ENCODE assay signal across 8 cellular contexts in the genomic region with DNA sequence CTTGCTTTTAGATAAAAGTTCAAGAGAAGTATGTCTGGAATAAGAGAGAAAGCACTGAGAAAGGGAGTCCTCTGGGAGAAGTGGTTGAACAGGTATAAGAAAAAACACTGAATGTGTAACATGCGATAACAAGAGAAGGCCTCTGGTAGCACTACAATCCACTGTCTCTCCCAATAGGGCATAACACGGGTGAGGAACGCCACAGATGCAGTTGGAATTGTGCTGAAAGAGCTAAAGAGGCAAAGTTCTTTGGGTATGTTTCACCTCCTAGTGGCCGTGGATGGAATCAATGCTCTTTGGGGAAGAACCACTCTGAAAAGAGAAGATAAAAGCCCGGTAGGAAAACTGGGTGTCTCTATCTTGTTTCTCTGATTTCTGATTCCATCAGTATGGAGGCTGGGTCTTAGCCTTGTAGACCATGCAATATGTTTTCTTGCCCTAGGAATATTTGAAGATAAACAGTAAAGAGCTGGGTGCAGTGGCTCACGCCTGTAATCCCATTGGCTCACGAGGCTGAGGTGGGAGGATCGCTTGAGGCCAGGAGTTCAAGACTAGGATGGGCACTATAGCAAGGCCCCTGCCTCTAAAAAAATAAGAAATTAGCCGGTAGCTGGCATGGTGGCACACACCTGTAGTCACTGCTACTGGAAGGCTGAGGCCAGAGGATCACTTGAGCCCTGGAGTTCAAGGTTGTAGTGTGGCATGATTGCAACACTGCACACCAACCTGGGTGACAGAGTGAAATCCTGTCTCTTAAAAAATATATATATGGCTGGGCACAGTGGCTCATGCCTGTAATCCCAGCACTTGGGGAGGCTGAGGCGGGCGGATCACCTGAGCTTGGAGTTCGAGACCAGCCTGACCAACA. TPM values are rescaled to one million over a fixed set of nuclear protein-coding genes. Genes with fewer than 3 reads are reported as not detected.
DNase-seq lines count a peak whose midpoint lies in the region; ATAC-seq and TF ChIP-seq lines count a peak whose summit lies in the region.

No MANE protein-coding gene starts in this region.

- H3K27ac Mint-ChIP-seq in activated CD4-positive, alpha-beta T cell treated with anti-CD3 and anti-CD28 coated beads, Interleukin-2, amount 10 ng/mL, durations not matched to agents 24 days and 14 days: no peak overlapping the region

- H3K9me3 ChIP-seq in fibroblast of lung (ENCODE audit: control insufficient read depth, insufficient read depth, low read depth, low read length) (no peaks in the 10 kb centered on the region), neural cell (ENCODE audit: low read length) (no peaks in the 10 kb centered on the region)

- no peak for TF ChIP-seq EP300 in neural cell (conservative IDR thresholded peaks at IDR 0.05; ENCODE audit: poor library complexity, severe bottlenecking)

- DNase-seq in AG04449 (ENCODE audit: low read depth, low spot score) (peak; percentile 10), GM04504 (ENCODE audit: low read depth) (peak; percentile 36), NCI-H2107 treated with DMSO at 0.1 percent for 48 hours (lab: John Stamatoyannopoulos, UW; ENCODE audit: unreplicated experiment) (peak; percentile 44), fibroblast of lung (ENCODE audit: low read depth in 2 of 2) (peak; percentile 58 to 71)
- peak; percentile 82 for DNase-seq in activated CD4-positive, alpha-beta T cell treated with anti-CD3 and anti-CD28 coated beads, Interleukin-2, amount 10 ng/mL, durations not matched to agents 24 days and 14 days

- TF ChIP-seq CTCF in AG04449 (IDR thresholded peaks at IDR 0.05; ENCODE audit: insufficient read depth, low read length, missing control alignments): peak; percentile 56
- TF ChIP-seq CTCF in fibroblast of lung (conservative IDR thresholded peaks at IDR 0.05 in 1 of 2, IDR thresholded peaks at IDR 0.05 in 1 of 2; ENCODE audit: low read depth in 1 of 2, low read length in 2 of 2): peak; percentile 70 to 73
- TF ChIP-seq CTCF in neural cell (IDR thresholded peaks at IDR 0.05; ENCODE audit: poor library complexity, severe bottlenecking): peak; percentile 86

- H3K27me3 Mint-ChIP-seq in activated CD4-positive, alpha-beta T cell treated with anti-CD3 and anti-CD28 coated beads, Interleukin-2, amount 10 ng/mL, durations not matched to agents 24 days and 14 days: no peaks in the 10 kb centered on the region

- no peak overlapping the region for H3K4me3 ChIP-seq in AG04449 (ENCODE audit: low read depth, low read length)
- no peak overlapping the region for H3K4me3 ChIP-seq in fibroblast of lung (replicated peaks in 1 of 4; ENCODE audit: control extremely low read depth in 1 of 4, insufficient read depth in 1 of 4, low read depth in 3 of 4, low read length in 4 of 4)
- no peak overlapping the region for H3K4me3 ChIP-seq in neural cell (ENCODE audit: low read length)

- H3K4me1 ChIP-seq in fibroblast of lung (ENCODE audit: control insufficient read depth, extremely low read depth, insufficient read depth, low read length): no peaks in the 10 kb centered on the region

- H3K36me3 Mint-ChIP-seq in activated CD4-positive, alpha-beta T cell treated with anti-CD3 and anti-CD28 coated beads, Interleukin-2, amount 10 ng/mL, durations not matched to agents 24 days and 14 days (ENCODE audit: low read depth): peaks cover 35% of the 10 kb centered on the region

- H2AFZ ChIP-seq in fibroblast of lung (ENCODE audit: low read length): no peak overlapping the region
- no peak overlapping the region for H2AFZ ChIP-seq in neural cell (ENCODE audit: low read depth, low read length)

- POLR2A ChIA-PET in AG04449 (lab: Yijun Ruan, JAX): no interaction called here

- H3K4me1 Mint-ChIP-seq in activated CD4-positive, alpha-beta T cell treated with anti-CD3 and anti-CD28 coated beads, Interleukin-2, amount 10 ng/mL, durations not matched to agents 24 days and 14 days: peaks cover 5% of the 10 kb centered on the region

- H3K4me2 ChIP-seq in fibroblast of lung (ENCODE audit: extremely low read depth, insufficient read depth, low read length) (no peak overlapping the region), neural cell (ENCODE audit: low read length) (no peak overlapping the region)

- H3K79me2 ChIP-seq in fibroblast of lung (ENCODE audit: control insufficient read depth, insufficient read depth, low read length) (no peaks in the 10 kb centered on the region), neural cell (replicated peaks; ENCODE audit: insufficient read depth, low read length) (no peaks in the 10 kb centered on the region)

- intact Hi-C loops in activated CD4-positive, alpha-beta T cell treated with anti-CD3 and anti-CD28 coated beads, Interleukin-2, amount 10 ng/mL, durations not matched to agents 24 days and 14 days (cut with micrococcal nuclease): no loop called here

- H4K20me1 ChIP-seq in fibroblast of lung (ENCODE audit: control insufficient read depth, extremely low read depth, insufficient read depth, low read length) (no peaks in the 10 kb centered on the region), neural cell (ENCODE audit: insufficient read depth) (no peaks in the 10 kb centered on the region)

- H3K27me3 ChIP-seq in fibroblast of lung (ENCODE audit: control insufficient read depth, insufficient read depth, low read length) (no peaks in the 10 kb centered on the region), neural cell (ENCODE audit: insufficient read depth, low read depth, low read length) (no peaks in the 10 kb centered on the region)

- no peaks in the 10 kb centered on the region for H3K9me3 Mint-ChIP-seq in activated CD4-positive, alpha-beta T cell treated with anti-CD3 and anti-CD28 coated beads, Interleukin-2, amount 10 ng/mL, durations not matched to agents 24 days and 14 days

- CTCF ChIA-PET in AG04449 (lab: Yijun Ruan, JAX): interaction anchor here (0.7 to 1.6 kb wide), 10 partner anchors 9 to 478 kb away, joined by 3 to 12 read pairs (median 4); no protein-coding TSS in a partner anchor

- H3K27ac ChIP-seq in fibroblast of lung (ENCODE audit: insufficient read depth, low read length) (no peak overlapping the region), neural cell (ENCODE audit: low read length) (peak overlapping the region; percentile 64)

- H3K4me3 Mint-ChIP-seq in activated CD4-positive, alpha-beta T cell treated with anti-CD3 and anti-CD28 coated beads, Interleukin-2, amount 10 ng/mL, durations not matched to agents 24 days and 14 days: no peak overlapping the region

- no peaks in the 10 kb centered on the region for H3K9me2 ChIP-seq in neural cell (ENCODE audit: insufficient read depth, low read length)

- TF ChIP-seq RAD21 in neural cell (conservative IDR thresholded peaks at IDR 0.05): peak; percentile 84

- H3F3A ChIP-seq in neural cell (ENCODE audit: insufficient read depth, low read length, poor library complexity, severe bottlenecking): no peaks in the 10 kb centered on the region

- ATAC-seq in HG02571 (IDR thresholded peaks at IDR 0.05; ENCODE audit: unreplicated experiment) (no peak), GM19395 (IDR thresholded peaks at IDR 0.05; ENCODE audit: unreplicated experiment) (no peak)

- H3K9ac ChIP-seq in fibroblast of lung (ENCODE audit: insufficient read depth, low read length) (no peak overlapping the region), neural cell (ENCODE audit: low read length) (peak overlapping the region; percentile 12)

- H3K36me3 ChIP-seq in fibroblast of lung (ENCODE audit: control insufficient read depth, insufficient read depth, low read length): peaks cover 3% of the 10 kb centered on the region
- H3K36me3 ChIP-seq in neural cell (ENCODE audit: insufficient read depth, low read length): no peaks in the 10 kb centered on the region

TF ChIP-seq in neural cell, 6 proteins besides CTCF, POLR2A, EP300 and RAD21 (continues in another document):
- TF ChIP-seq SMC3 (conservative IDR thresholded peaks at IDR 0.05; ENCODE audit: poor library complexity) (peak; percentile 79), EZH2 (IDR thresholded peaks at IDR 0.05; ENCODE audit: borderline replicate concordance, insufficient read depth, low read length, poor library complexity, severe bottlenecking) (no peak)
- TF ChIP-seq, protein P1, sequence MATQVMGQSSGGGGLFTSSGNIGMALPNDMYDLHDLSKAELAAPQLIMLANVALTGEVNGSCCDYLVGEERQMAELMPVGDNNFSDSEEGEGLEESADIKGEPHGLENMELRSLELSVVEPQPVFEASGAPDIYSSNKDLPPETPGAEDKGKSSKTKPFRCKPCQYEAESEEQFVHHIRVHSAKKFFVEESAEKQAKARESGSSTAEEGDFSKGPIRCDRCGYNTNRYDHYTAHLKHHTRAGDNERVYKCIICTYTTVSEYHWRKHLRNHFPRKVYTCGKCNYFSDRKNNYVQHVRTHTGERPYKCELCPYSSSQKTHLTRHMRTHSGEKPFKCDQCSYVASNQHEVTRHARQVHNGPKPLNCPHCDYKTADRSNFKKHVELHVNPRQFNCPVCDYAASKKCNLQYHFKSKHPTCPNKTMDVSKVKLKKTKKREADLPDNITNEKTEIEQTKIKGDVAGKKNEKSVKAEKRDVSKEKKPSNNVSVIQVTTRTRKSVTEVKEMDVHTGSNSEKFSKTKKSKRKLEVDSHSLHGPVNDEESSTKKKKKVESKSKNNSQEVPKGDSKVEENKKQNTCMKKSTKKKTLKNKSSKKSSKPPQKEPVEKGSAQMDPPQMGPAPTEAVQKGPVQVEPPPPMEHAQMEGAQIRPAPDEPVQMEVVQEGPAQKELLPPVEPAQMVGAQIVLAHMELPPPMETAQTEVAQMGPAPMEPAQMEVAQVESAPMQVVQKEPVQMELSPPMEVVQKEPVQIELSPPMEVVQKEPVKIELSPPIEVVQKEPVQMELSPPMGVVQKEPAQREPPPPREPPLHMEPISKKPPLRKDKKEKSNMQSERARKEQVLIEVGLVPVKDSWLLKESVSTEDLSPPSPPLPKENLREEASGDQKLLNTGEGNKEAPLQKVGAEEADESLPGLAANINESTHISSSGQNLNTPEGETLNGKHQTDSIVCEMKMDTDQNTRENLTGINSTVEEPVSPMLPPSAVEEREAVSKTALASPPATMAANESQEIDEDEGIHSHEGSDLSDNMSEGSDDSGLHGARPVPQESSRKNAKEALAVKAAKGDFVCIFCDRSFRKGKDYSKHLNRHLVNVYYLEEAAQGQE (IDR thresholded peaks at IDR 0.05; ENCODE audit: borderline replicate concordance): no peak

RNA-seq across cellular contexts. Expression of a gene that starts 40.4 kb away (rescaled TPM):
- 193 and 201 TPM in 2 replicates for total RNA-seq in activated CD4-positive, alpha-beta T cell treated with anti-CD3 and anti-CD28 coated beads, Interleukin-2, amount 10 ng/mL, durations not matched to agents 24 days and 14 days
- total RNA-seq in fibroblast of lung: 53.7 and 54.2 TPM in 2 replicates
- polyA plus RNA-seq in fibroblast of lung (103 and 124 TPM in 2 replicates), neural cell (153 and 180 TPM in 2 replicates)
- 83.5 and 94.9 TPM in 2 replicates for polyA plus RNA-seq in fibroblast of lung (2012)
- polyA minus RNA-seq in fibroblast of lung (ENCODE audit: low replicate concordance) (73.8 and 95.0 TPM in 2 replicates), neural cell (82.8 and 88.8 TPM in 2 replicates)

RNA-seq across cellular contexts. Expression of a gene that starts 40.7 kb away (rescaled TPM):
- 64.3 and 65.1 TPM in 2 replicates for total RNA-seq in activated CD4-positive, alpha-beta T cell treated with anti-CD3 and anti-CD28 coated beads, Interleukin-2, amount 10 ng/mL, durations not matched to agents 24 days and 14 days
- total RNA-seq in fibroblast of lung: 53.9 and 70.8 TPM in 2 replicates
- polyA plus RNA-seq in fibroblast of lung: 86.4 and 87.6 TPM in 2 replicates
- 32.3 and 33.2 TPM in 2 replicates for polyA plus RNA-seq in fibroblast of lung (2012)
- polyA minus RNA-seq in fibroblast of lung (ENCODE audit: low replicate concordance): 42.9 and 69.9 TPM in 2 replicates
- 44.0 and 44.4 TPM in 2 replicates for polyA plus RNA-seq in neural cell
- polyA minus RNA-seq in neural cell: 226 and 278 TPM in 2 replicates

Comparison
In these comparisons a context has a peak if more than half of its experiments do, and no peak if none do; other contexts are left out.
1. DNase-seq: peak in every context shown above with its lines; median percentile 82 in activated CD4-positive, alpha-beta T cell treated with anti-CD3 and anti-CD28 coated beads, Interleukin-2, amount 10 ng/mL, durations not matched to agents 24 days and 14 days; 64 in fibroblast of lung; 44 in NCI-H2107 treated with DMSO at 0.1 percent for 48 hours; 36 in GM04504; 10 in AG04449.